1 cellular context compared by ENCODE assay signal in the genomic region with DNA sequence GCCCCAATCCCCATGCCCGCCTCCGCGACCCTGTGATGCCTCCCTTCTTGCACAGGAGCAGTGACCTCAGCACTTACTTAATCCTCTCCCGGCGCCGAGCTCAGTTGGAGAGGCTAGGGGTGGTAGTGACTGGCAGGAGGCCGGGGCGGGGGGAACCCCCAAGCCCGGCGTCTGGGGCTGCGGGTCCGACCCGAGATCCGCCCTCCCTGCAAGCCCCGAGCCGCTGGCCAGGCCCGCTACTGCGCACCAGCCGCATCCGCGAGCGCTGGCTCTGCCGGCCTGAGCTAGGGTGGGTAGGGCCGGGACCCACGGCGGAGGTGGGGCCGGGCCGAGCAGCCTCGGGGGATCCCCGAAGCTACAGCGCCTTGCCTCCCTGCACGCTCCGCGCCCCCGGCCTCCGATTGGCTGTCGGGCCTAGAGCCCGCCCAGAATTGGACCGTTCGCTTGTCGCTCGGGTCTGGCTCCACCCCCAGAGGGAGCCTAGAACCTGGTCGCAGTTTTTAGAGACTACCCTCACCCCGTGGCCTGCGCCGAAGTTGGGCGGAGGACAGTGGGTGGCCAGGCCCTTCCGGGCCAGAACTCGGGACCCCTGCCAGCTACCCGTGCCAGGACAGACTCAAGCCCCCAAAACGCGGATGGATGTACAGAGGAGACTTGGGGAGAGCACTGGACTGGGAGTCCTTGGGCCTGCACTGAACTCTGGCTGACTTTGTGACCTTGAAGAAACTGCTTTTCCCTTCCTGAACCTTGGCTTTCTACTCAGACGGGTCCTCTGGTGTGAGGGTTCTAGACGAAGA.
TF ChIP-seq lines count a peak whose summit lies in the region.

A gene (minus strand): TSS at position 362 of the 797 bp plus-strand sequence. CDS start 2,048 bp downstream, outside the sequence.

TF ChIP-seq in K562, 482 proteins besides CTCF, POLR2A, EP300 and RAD21 (continued from another document and continues in another):
- TF ChIP-seq, protein P1, sequence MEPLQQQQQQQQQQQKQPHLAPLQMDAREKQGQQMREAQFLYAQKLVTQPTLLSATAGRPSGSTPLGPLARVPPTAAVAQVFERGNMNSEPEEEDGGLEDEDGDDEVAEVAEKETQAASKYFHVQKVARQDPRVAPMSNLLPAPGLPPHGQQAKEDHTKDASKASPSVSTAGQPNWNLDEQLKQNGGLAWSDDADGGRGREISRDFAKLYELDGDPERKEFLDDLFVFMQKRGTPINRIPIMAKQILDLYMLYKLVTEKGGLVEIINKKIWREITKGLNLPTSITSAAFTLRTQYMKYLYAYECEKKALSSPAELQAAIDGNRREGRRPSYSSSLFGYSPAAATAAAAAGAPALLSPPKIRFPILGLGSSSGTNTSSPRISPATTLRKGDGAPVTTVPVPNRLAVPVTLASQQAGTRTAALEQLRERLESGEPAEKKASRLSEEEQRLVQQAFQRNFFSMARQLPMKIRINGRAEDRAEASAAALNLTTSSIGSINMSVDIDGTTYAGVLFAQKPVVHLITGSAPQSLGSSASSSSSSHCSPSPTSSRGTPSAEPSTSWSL (CRISPR knock-in tag; IDR thresholded peaks at IDR 0.05; ENCODE audit: borderline replicate concordance): no peak
- no peak for TF ChIP-seq KDM4B (IDR thresholded peaks at IDR 0.05; ENCODE audit: borderline replicate concordance in 2 of 2, low read depth in 1 of 2)
- TF ChIP-seq, protein P2, sequence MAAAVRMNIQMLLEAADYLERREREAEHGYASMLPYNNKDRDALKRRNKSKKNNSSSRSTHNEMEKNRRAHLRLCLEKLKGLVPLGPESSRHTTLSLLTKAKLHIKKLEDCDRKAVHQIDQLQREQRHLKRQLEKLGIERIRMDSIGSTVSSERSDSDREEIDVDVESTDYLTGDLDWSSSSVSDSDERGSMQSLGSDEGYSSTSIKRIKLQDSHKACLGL (CRISPR knock-in tag; IDR thresholded peaks at IDR 0.05; ENCODE audit: borderline replicate concordance, poor library complexity, severe bottlenecking): no peak
- TF ChIP-seq NFIX (CRISPR knock-in tag; IDR thresholded peaks at IDR 0.05; ENCODE audit: low read depth): no peak
- TF ChIP-seq ZNF146 (CRISPR knock-in tag; IDR thresholded peaks at IDR 0.05; ENCODE audit: unreplicated experiment): no peak
- no peak for TF ChIP-seq ZKSCAN3 (CRISPR knock-in tag; IDR thresholded peaks at IDR 0.05)
- TF ChIP-seq, protein P3, sequence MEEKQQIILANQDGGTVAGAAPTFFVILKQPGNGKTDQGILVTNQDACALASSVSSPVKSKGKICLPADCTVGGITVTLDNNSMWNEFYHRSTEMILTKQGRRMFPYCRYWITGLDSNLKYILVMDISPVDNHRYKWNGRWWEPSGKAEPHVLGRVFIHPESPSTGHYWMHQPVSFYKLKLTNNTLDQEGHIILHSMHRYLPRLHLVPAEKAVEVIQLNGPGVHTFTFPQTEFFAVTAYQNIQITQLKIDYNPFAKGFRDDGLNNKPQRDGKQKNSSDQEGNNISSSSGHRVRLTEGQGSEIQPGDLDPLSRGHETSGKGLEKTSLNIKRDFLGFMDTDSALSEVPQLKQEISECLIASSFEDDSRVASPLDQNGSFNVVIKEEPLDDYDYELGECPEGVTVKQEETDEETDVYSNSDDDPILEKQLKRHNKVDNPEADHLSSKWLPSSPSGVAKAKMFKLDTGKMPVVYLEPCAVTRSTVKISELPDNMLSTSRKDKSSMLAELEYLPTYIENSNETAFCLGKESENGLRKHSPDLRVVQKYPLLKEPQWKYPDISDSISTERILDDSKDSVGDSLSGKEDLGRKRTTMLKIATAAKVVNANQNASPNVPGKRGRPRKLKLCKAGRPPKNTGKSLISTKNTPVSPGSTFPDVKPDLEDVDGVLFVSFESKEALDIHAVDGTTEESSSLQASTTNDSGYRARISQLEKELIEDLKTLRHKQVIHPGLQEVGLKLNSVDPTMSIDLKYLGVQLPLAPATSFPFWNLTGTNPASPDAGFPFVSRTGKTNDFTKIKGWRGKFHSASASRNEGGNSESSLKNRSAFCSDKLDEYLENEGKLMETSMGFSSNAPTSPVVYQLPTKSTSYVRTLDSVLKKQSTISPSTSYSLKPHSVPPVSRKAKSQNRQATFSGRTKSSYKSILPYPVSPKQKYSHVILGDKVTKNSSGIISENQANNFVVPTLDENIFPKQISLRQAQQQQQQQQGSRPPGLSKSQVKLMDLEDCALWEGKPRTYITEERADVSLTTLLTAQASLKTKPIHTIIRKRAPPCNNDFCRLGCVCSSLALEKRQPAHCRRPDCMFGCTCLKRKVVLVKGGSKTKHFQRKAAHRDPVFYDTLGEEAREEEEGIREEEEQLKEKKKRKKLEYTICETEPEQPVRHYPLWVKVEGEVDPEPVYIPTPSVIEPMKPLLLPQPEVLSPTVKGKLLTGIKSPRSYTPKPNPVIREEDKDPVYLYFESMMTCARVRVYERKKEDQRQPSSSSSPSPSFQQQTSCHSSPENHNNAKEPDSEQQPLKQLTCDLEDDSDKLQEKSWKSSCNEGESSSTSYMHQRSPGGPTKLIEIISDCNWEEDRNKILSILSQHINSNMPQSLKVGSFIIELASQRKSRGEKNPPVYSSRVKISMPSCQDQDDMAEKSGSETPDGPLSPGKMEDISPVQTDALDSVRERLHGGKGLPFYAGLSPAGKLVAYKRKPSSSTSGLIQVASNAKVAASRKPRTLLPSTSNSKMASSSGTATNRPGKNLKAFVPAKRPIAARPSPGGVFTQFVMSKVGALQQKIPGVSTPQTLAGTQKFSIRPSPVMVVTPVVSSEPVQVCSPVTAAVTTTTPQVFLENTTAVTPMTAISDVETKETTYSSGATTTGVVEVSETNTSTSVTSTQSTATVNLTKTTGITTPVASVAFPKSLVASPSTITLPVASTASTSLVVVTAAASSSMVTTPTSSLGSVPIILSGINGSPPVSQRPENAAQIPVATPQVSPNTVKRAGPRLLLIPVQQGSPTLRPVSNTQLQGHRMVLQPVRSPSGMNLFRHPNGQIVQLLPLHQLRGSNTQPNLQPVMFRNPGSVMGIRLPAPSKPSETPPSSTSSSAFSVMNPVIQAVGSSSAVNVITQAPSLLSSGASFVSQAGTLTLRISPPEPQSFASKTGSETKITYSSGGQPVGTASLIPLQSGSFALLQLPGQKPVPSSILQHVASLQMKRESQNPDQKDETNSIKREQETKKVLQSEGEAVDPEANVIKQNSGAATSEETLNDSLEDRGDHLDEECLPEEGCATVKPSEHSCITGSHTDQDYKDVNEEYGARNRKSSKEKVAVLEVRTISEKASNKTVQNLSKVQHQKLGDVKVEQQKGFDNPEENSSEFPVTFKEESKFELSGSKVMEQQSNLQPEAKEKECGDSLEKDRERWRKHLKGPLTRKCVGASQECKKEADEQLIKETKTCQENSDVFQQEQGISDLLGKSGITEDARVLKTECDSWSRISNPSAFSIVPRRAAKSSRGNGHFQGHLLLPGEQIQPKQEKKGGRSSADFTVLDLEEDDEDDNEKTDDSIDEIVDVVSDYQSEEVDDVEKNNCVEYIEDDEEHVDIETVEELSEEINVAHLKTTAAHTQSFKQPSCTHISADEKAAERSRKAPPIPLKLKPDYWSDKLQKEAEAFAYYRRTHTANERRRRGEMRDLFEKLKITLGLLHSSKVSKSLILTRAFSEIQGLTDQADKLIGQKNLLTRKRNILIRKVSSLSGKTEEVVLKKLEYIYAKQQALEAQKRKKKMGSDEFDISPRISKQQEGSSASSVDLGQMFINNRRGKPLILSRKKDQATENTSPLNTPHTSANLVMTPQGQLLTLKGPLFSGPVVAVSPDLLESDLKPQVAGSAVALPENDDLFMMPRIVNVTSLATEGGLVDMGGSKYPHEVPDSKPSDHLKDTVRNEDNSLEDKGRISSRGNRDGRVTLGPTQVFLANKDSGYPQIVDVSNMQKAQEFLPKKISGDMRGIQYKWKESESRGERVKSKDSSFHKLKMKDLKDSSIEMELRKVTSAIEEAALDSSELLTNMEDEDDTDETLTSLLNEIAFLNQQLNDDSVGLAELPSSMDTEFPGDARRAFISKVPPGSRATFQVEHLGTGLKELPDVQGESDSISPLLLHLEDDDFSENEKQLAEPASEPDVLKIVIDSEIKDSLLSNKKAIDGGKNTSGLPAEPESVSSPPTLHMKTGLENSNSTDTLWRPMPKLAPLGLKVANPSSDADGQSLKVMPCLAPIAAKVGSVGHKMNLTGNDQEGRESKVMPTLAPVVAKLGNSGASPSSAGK (IDR thresholded peaks at IDR 0.05): no peak
- no peak for TF ChIP-seq KAT2B (IDR thresholded peaks at IDR 0.05; ENCODE audit: low read depth, low read length)
- TF ChIP-seq, protein P4, sequence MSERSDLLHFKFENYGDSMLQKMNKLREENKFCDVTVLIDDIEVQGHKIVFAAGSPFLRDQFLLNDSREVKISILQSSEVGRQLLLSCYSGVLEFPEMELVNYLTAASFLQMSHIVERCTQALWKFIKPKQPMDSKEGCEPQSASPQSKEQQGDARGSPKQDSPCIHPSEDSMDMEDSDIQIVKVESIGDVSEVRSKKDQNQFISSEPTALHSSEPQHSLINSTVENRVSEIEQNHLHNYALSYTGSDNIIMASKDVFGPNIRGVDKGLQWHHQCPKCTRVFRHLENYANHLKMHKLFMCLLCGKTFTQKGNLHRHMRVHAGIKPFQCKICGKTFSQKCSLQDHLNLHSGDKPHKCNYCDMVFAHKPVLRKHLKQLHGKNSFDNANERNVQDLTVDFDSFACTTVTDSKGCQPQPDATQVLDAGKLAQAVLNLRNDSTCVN (CRISPR knock-in tag; IDR thresholded peaks at IDR 0.05): no peak
- TF ChIP-seq, protein P5, sequence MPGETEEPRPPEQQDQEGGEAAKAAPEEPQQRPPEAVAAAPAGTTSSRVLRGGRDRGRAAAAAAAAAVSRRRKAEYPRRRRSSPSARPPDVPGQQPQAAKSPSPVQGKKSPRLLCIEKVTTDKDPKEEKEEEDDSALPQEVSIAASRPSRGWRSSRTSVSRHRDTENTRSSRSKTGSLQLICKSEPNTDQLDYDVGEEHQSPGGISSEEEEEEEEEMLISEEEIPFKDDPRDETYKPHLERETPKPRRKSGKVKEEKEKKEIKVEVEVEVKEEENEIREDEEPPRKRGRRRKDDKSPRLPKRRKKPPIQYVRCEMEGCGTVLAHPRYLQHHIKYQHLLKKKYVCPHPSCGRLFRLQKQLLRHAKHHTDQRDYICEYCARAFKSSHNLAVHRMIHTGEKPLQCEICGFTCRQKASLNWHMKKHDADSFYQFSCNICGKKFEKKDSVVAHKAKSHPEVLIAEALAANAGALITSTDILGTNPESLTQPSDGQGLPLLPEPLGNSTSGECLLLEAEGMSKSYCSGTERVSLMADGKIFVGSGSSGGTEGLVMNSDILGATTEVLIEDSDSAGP (CRISPR knock-in tag; IDR thresholded peaks at IDR 0.05): no peak
- peak; percentile 36; the same call in 1 of the 2 replicates for TF ChIP-seq SP1 (CRISPR knock-in tag; IDR thresholded peaks at IDR 0.05)
- TF ChIP-seq, protein P6, sequence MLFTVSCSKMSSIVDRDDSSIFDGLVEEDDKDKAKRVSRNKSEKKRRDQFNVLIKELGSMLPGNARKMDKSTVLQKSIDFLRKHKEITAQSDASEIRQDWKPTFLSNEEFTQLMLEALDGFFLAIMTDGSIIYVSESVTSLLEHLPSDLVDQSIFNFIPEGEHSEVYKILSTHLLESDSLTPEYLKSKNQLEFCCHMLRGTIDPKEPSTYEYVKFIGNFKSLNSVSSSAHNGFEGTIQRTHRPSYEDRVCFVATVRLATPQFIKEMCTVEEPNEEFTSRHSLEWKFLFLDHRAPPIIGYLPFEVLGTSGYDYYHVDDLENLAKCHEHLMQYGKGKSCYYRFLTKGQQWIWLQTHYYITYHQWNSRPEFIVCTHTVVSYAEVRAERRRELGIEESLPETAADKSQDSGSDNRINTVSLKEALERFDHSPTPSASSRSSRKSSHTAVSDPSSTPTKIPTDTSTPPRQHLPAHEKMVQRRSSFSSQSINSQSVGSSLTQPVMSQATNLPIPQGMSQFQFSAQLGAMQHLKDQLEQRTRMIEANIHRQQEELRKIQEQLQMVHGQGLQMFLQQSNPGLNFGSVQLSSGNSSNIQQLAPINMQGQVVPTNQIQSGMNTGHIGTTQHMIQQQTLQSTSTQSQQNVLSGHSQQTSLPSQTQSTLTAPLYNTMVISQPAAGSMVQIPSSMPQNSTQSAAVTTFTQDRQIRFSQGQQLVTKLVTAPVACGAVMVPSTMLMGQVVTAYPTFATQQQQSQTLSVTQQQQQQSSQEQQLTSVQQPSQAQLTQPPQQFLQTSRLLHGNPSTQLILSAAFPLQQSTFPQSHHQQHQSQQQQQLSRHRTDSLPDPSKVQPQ (CRISPR knock-in tag; IDR thresholded peaks at IDR 0.05; ENCODE audit: borderline replicate concordance): no peak
- TF ChIP-seq RBFOX2 (IDR thresholded peaks at IDR 0.05; ENCODE audit: low read depth, low read length): peak; percentile 42
- TF ChIP-seq ILK (tag; IDR thresholded peaks at IDR 0.05; ENCODE audit: borderline replicate concordance, low read depth): no peak
- TF ChIP-seq STAT5A (IDR thresholded peaks at IDR 0.05; ENCODE audit: borderline replicate concordance, low read length): no peak
- TF ChIP-seq U2AF2 (optimal IDR thresholded peaks at IDR 0.05; ENCODE audit: low read depth, low read length): no peak
- no peak for TF ChIP-seq ZC3H8 (IDR thresholded peaks at IDR 0.05)
- TF ChIP-seq RBM25 (IDR thresholded peaks at IDR 0.05; ENCODE audit: low read depth, low read length, severe bottlenecking): peak; percentile 97
- TF ChIP-seq NR2C2 (CRISPR knock-in tag; IDR thresholded peaks at IDR 0.05): no peak
- no peak for TF ChIP-seq NR2C2 (tag; IDR thresholded peaks at IDR 0.05)
- no peak for TF ChIP-seq XRCC5 (IDR thresholded peaks at IDR 0.05; ENCODE audit: low read depth, low read length)
- TF ChIP-seq, protein P7, sequence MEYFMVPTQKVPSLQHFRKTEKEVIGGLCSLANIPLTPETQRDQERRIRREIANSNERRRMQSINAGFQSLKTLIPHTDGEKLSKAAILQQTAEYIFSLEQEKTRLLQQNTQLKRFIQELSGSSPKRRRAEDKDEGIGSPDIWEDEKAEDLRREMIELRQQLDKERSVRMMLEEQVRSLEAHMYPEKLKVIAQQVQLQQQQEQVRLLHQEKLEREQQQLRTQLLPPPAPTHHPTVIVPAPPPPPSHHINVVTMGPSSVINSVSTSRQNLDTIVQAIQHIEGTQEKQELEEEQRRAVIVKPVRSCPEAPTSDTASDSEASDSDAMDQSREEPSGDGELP (CRISPR knock-in tag; IDR thresholded peaks at IDR 0.05; ENCODE audit: borderline replicate concordance): peak; percentile 27; the same call in 1 of the 2 replicates
- TF ChIP-seq, protein P8, sequence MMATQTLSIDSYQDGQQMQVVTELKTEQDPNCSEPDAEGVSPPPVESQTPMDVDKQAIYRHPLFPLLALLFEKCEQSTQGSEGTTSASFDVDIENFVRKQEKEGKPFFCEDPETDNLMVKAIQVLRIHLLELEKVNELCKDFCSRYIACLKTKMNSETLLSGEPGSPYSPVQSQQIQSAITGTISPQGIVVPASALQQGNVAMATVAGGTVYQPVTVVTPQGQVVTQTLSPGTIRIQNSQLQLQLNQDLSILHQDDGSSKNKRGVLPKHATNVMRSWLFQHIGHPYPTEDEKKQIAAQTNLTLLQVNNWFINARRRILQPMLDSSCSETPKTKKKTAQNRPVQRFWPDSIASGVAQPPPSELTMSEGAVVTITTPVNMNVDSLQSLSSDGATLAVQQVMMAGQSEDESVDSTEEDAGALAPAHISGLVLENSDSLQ (IDR thresholded peaks at IDR 0.05): peak; percentile 99
